8 cellular contexts compared by ENCODE assay signal in genomic region chr3:138186803-138187295, GRCh38. TPM values are rescaled to one million over a fixed set of nuclear protein-coding genes. Genes with fewer than 3 reads are reported as not detected.
DNase-seq lines count a peak whose midpoint lies in the region; ATAC-seq and TF ChIP-seq lines count a peak whose summit lies in the region.

No MANE protein-coding gene starts in this region.

- peak overlapping the region; percentile 66 for H2AFZ ChIP-seq in OCI-LY1 (ENCODE audit: low read length)

- POLR2A ChIA-PET in CD4-positive, alpha-beta T cell (lab: Charles Lee), result interaction anchor here (0.7 to 4.0 kb wide), 11 partner anchors 13 to 1991 kb away, joined by 3 to 45 read pairs (median 4); partner anchors contain the start of genes CEP70, DBR1, MSL2 and NCK1

- H3K9me3 ChIP-seq in CD4-positive, alpha-beta T cell (ENCODE audit: control insufficient read depth, low read length), result no peaks in the 10 kb centered on the region
- no peaks in the 10 kb centered on the region for H3K9me3 ChIP-seq in OCI-LY1 (ENCODE audit: low read length)

- H3F3A ChIP-seq in OCI-LY1 (ENCODE audit: insufficient read depth, low read length), result no peaks in the 10 kb centered on the region

- H3K9me2 ChIP-seq in OCI-LY1 (ENCODE audit: low read depth, low read length), result no peaks in the 10 kb centered on the region

- CTCF ChIA-PET in CD4-positive, alpha-beta T cell (lab: Charles Lee), result no interaction called here

- H3K36me3 Mint-ChIP-seq in CD4-positive, alpha-beta T cell (ENCODE audit: low read depth), result peaks cover 25% of the 10 kb centered on the region
- H3K36me3 Mint-ChIP-seq in activated T-cell treated with anti-CD3 and anti-CD28 coated beads, Interleukin-2, amount 50 U/mL, for 72 hours (ENCODE audit: insufficient read depth in 2 of 2), result peaks cover 0 to 4% of the 10 kb centered on the region in 2 donors
- H3K36me3 Mint-ChIP-seq in neural crest cell (ENCODE audit: low read depth), result peaks cover 6% of the 10 kb centered on the region

- peaks cover 8% of the 10 kb centered on the region for H3K27me3 ChIP-seq in CD4-positive, alpha-beta T cell (ENCODE audit: control insufficient read depth, insufficient read depth, low read length)
- no peaks in the 10 kb centered on the region for H3K27me3 ChIP-seq in OCI-LY1 (ENCODE audit: insufficient read depth, low read length)

- TF ChIP-seq CTCF in CD4-positive, alpha-beta T cell (IDR thresholded peaks at IDR 0.05), result no peak
- TF ChIP-seq CTCF in OCI-LY1 (IDR thresholded peaks at IDR 0.05; ENCODE audit: low read length) (no peak), fibroblast of the aortic adventitia (IDR thresholded peaks at IDR 0.05; ENCODE audit: insufficient read depth, low read length) (no peak), neural crest cell (conservative IDR thresholded peaks at IDR 0.05) (no peak)

- peaks cover 4% of the 10 kb centered on the region for H3K27me3 Mint-ChIP-seq in CD4-positive, alpha-beta T cell
- H3K27me3 Mint-ChIP-seq in activated T-cell treated with anti-CD3 and anti-CD28 coated beads, Interleukin-2, amount 50 U/mL, for 72 hours (ENCODE audit: low read depth), result peaks cover 20% of the 10 kb centered on the region
- peaks cover 46% of the 10 kb centered on the region for H3K27me3 Mint-ChIP-seq in neural crest cell (ENCODE audit: low read depth)

- peak overlapping the region; percentile 68 for H3K4me2 ChIP-seq in OCI-LY1 (ENCODE audit: low read length)

- no peaks in the 10 kb centered on the region for H3K9me3 Mint-ChIP-seq in CD4-positive, alpha-beta T cell
- no peaks in the 10 kb centered on the region for H3K9me3 Mint-ChIP-seq in activated T-cell treated with anti-CD3 and anti-CD28 coated beads, Interleukin-2, amount 50 U/mL, for 72 hours
- peaks cover 4% of the 10 kb centered on the region for H3K9me3 Mint-ChIP-seq in neural crest cell

- ATAC-seq in CD4-positive, alpha-beta T cell (ENCODE audit: poor library complexity), result peak; percentile 92
- peak; percentile 92 for ATAC-seq in GM19452 (IDR thresholded peaks at IDR 0.05; ENCODE audit: unreplicated experiment)
- peak; percentile 84 for ATAC-seq in HG03565 (IDR thresholded peaks at IDR 0.05; ENCODE audit: unreplicated experiment)
- ATAC-seq in activated T-cell treated with anti-CD3 and anti-CD28 coated beads, Interleukin-2, amount 50 U/mL, for 72 hours (replicated peaks in 1 of 2), result peak; percentile 92

- peak overlapping the region; percentile 91 for H3K4me3 ChIP-seq in OCI-LY1 (ENCODE audit: low read depth, low read length, poor library complexity, severe bottlenecking)
- peak overlapping the region; percentile 97 for H3K4me3 ChIP-seq in fibroblast of the aortic adventitia (ENCODE audit: low read depth, low read length)

- H3K27ac ChIP-seq in CD4-positive, alpha-beta T cell (ENCODE audit: low read depth, low read length), result peak overlapping the region; percentile 83
- H3K27ac ChIP-seq in OCI-LY1 (ENCODE audit: low read depth, low read length, poor library complexity, severe bottlenecking), result peak overlapping the region; percentile 57

- peaks cover 25% of the 10 kb centered on the region for H3K4me1 ChIP-seq in OCI-LY1 (ENCODE audit: insufficient read depth, low read length, severe bottlenecking)

- peak; percentile 78 to 89 (median 86) for DNase-seq in CD4-positive, alpha-beta T cell
- DNase-seq in activated T-cell treated with anti-CD3 and anti-CD28 coated beads, Interleukin-2, amount 50 U/mL, for 72 hours, result peak; percentile 90 to 91
- no peak for DNase-seq in fibroblast of the aortic adventitia (ENCODE audit: low read depth)
- peak; percentile 76 for DNase-seq in neural crest cell (ENCODE audit: low read depth, low spot score)
- DNase-seq in stromal cell of bone marrow (ENCODE audit: low read depth), result peak; percentile 79

- no peaks in the 10 kb centered on the region for H4K20me1 ChIP-seq in OCI-LY1 (ENCODE audit: insufficient read depth, low read length)

- H3K4me3 Mint-ChIP-seq in CD4-positive, alpha-beta T cell, result peak overlapping the region; percentile 97
- H3K4me3 Mint-ChIP-seq in activated T-cell treated with anti-CD3 and anti-CD28 coated beads, Interleukin-2, amount 50 U/mL, for 72 hours, result peak overlapping the region; percentile 92 to 97
- H3K4me3 Mint-ChIP-seq in neural crest cell, result peak overlapping the region; percentile 98

- peaks cover 42% of the 10 kb centered on the region for H3K79me2 ChIP-seq in OCI-LY1 (ENCODE audit: insufficient read depth, low read length)

- H3K4me1 Mint-ChIP-seq in CD4-positive, alpha-beta T cell (ENCODE audit: low read depth), result peaks cover 46% of the 10 kb centered on the region
- H3K4me1 Mint-ChIP-seq in activated T-cell treated with anti-CD3 and anti-CD28 coated beads, Interleukin-2, amount 50 U/mL, for 72 hours (ENCODE audit: low read depth), result peaks cover 37% of the 10 kb centered on the region
- H3K4me1 Mint-ChIP-seq in neural crest cell, result peaks cover 38% of the 10 kb centered on the region

- peak overlapping the region; percentile 72 for H3K9ac ChIP-seq in OCI-LY1 (ENCODE audit: low read length)

- intact Hi-C loops in CD4-positive, alpha-beta T cell (cut with DNase I, micrococcal nuclease), result loop anchor here (2.0 to 10.0 kb wide), 8 partner anchors 35 to 1490 kb away; partner anchors contain the start of genes CEP70 (in 1 of the 2), COPB2 (in 1 of the 2), NME9 (in 1 of the 2) and NMNAT3 (in 1 of the 2)

- H3K27ac Mint-ChIP-seq in CD4-positive, alpha-beta T cell, result peak overlapping the region; percentile 92
- H3K27ac Mint-ChIP-seq in activated T-cell treated with anti-CD3 and anti-CD28 coated beads, Interleukin-2, amount 50 U/mL, for 72 hours, result peak overlapping the region; percentile 99
- peak overlapping the region; percentile 100 for H3K27ac Mint-ChIP-seq in neural crest cell (ENCODE audit: unreplicated experiment)

- peaks cover 19% of the 10 kb centered on the region for H3K36me3 ChIP-seq in OCI-LY1 (ENCODE audit: insufficient read depth, low read length)

RNA-seq across cellular contexts. Expression of gene ARMC8, which starts 0.3 kb away (rescaled TPM):
- total RNA-seq in CD4-positive, alpha-beta T cell, result 10 to 100 TPM; 62.8 to 62.9 TPM
- 10 to 100 TPM; 36.8 to 40.2 TPM for total RNA-seq in activated T-cell treated with anti-CD3 and anti-CD28 coated beads, Interleukin-2, amount 50 U/mL, for 72 hours
- total RNA-seq in fibroblast of the aortic adventitia (ENCODE audit: low replicate concordance) (44.0 and 49.8 TPM in 2 replicates), neural crest cell (40.0 and 50.7 TPM in 2 replicates)

RNA-seq across cellular contexts. Expression of gene DBR1, which starts 12.1 kb away (rescaled TPM):
- total RNA-seq in CD4-positive, alpha-beta T cell, result 10 to 100 TPM; 23.1 to 24.6 TPM
- 10 to 100 TPM; 22.0 TPM for total RNA-seq in activated T-cell treated with anti-CD3 and anti-CD28 coated beads, Interleukin-2, amount 50 U/mL, for 72 hours
- 17.5 and 26.6 TPM in 2 replicates for total RNA-seq in fibroblast of the aortic adventitia (ENCODE audit: low replicate concordance)
- total RNA-seq in neural crest cell, result 23.0 and 25.6 TPM in 2 replicates

RNA-seq across cellular contexts. Expression of gene A4GNT, which starts 54.7 kb away (rescaled TPM):
- not detected for total RNA-seq in CD4-positive, alpha-beta T cell
- not detected for total RNA-seq in activated T-cell treated with anti-CD3 and anti-CD28 coated beads, Interleukin-2, amount 50 U/mL, for 72 hours
- not detected in 2 replicates for total RNA-seq in fibroblast of the aortic adventitia (ENCODE audit: low replicate concordance)
- total RNA-seq in neural crest cell, result not detected in 2 replicates
